ENCODE assay signal across 20 cellular contexts in the genomic region with DNA sequence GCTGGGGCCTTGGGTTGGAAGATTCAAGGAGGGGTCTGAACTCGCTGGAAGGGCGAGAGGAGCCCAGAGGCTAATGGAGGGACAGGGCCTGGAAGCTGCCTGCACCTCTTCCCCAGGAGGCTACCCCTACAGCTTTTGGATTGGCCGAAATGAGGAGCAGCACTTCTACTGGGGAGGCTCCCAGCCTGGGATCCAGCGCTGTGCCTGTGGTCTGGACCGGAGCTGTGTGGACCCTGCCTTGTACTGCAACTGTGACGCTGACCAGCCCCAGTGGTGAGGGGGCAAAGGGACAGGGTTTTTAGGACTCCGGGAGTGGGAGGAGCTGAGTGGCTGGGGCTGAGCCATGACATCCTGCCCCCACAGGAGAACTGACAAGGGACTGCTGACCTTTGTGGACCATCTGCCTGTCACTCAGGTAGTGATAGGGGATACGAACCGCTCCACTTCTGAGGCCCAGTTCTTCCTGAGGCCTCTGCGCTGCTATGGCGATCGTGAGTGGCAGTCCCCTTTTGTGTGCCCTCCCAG. TPM values are rescaled to one million over a fixed set of nuclear protein-coding genes. Genes with fewer than 3 reads are reported as not detected.
A peak's percentile ranks its signal among the peaks of the same experiment; 100 is the strongest.
DNase-seq lines count a peak whose midpoint lies in the region; ATAC-seq and TF ChIP-seq lines count a peak whose summit lies in the region.
"Had no signal": no experiment of that assay in that cellular context is flagged by ENCODE, and none has a peak within 500 bp of the region (broad histone marks: within the 10 kb centered on the region; RNA-seq: fewer than 3 reads in every experiment).

No MANE protein-coding gene starts in this region.

- TF ChIP-seq CTCF in GM13977 (IDR thresholded peaks at IDR 0.05; ENCODE audit: extremely low read depth, insufficient read depth, missing control alignments) (no peak), nephron progenitor cell (IDR thresholded peaks at IDR 0.05) (no peak), suprapubic skin (IDR thresholded peaks at IDR 0.05) (no peak)

- no peaks in the 10 kb centered on the region for H3K4me1 ChIP-seq in suprapubic skin

- H3K4me1 Mint-ChIP-seq in activated naive CD8-positive, alpha-beta T cell treated with anti-CD3 and anti-CD28 coated beads, Interleukin-2, amount 10 ng/mL, durations not matched to agents 7 days and 5 days, result no peaks in the 10 kb centered on the region
- no peaks in the 10 kb centered on the region for H3K4me1 Mint-ChIP-seq in activated naive CD8-positive, alpha-beta T cell treated with anti-CD3 and anti-CD28 coated beads for 36 hours
- no peaks in the 10 kb centered on the region for H3K4me1 Mint-ChIP-seq in activated naive CD8-positive, alpha-beta T cell treated with anti-CD3 and anti-CD28 coated beads, Interleukin-2, amount 50 U/mL, for 24 hours
- H3K4me1 Mint-ChIP-seq in nephron progenitor cell, result peaks cover 35% of the 10 kb centered on the region
- H3K4me1 Mint-ChIP-seq: CD8-positive, alpha-beta memory T cell had no signal

- H3K36me3 Mint-ChIP-seq in activated naive CD8-positive, alpha-beta T cell treated with anti-CD3 and anti-CD28 coated beads, Interleukin-2, amount 10 ng/mL, durations not matched to agents 7 days and 5 days, result no peaks in the 10 kb centered on the region
- H3K36me3 Mint-ChIP-seq in activated naive CD8-positive, alpha-beta T cell treated with anti-CD3 and anti-CD28 coated beads for 36 hours, result peaks cover 4% of the 10 kb centered on the region
- peaks cover 1% of the 10 kb centered on the region for H3K36me3 Mint-ChIP-seq in activated naive CD8-positive, alpha-beta T cell treated with anti-CD3 and anti-CD28 coated beads, Interleukin-2, amount 50 U/mL, for 24 hours (ENCODE audit: low read depth)
- H3K36me3 Mint-ChIP-seq in nephron progenitor cell (ENCODE audit: low read depth), result peaks cover 68% of the 10 kb centered on the region

- no peak overlapping the region for H3K4me3 Mint-ChIP-seq in activated naive CD8-positive, alpha-beta T cell treated with anti-CD3 and anti-CD28 coated beads, Interleukin-2, amount 10 ng/mL, durations not matched to agents 7 days and 5 days
- H3K4me3 Mint-ChIP-seq in activated naive CD8-positive, alpha-beta T cell treated with anti-CD3 and anti-CD28 coated beads for 36 hours, result no peak overlapping the region
- no peak overlapping the region for H3K4me3 Mint-ChIP-seq in activated naive CD8-positive, alpha-beta T cell treated with anti-CD3 and anti-CD28 coated beads, Interleukin-2, amount 50 U/mL, for 24 hours
- no peak overlapping the region for H3K4me3 Mint-ChIP-seq in nephron progenitor cell
- H3K4me3 Mint-ChIP-seq: CD8-positive, alpha-beta memory T cell; HFFc6 had no signal

- WGBS in suprapubic skin, result 84% methylated on average over 6 of the region's 12 CpGs

- H3K27me3 ChIP-seq in suprapubic skin, result no peaks in the 10 kb centered on the region
- H3K27me3 ChIP-seq: MG63 had no signal

- DNase-seq in activated naive CD8-positive, alpha-beta T cell treated with anti-CD3 and anti-CD28 coated beads, Interleukin-2, amount 10 ng/mL, durations not matched to agents 7 days and 5 days, result no peak
- no peak for DNase-seq in activated naive CD8-positive, alpha-beta T cell treated with anti-CD3 and anti-CD28 coated beads for 36 hours
- peak; percentile 7 for DNase-seq in GM13977 (ENCODE audit: low spot score)
- no peak for DNase-seq in activated naive CD8-positive, alpha-beta T cell treated with anti-CD3 and anti-CD28 coated beads, Interleukin-2, amount 50 U/mL, for 24 hours
- no peak for DNase-seq in nephron progenitor cell
- no peak for DNase-seq in suprapubic skin (ENCODE audit: low spot score in 2 of 2)
- no peak for DNase-seq in NCI-H2171 (lab: John Stamatoyannopoulos, UW)
- DNase-seq: 8988T; AML-193; CD8-positive, alpha-beta memory T cell; HFFc6; MG63; NCI-H1417; NCI-H187; NCI-H446 treated with DMSO at 0.1 percent for 48 hours; NCI-H526 treated with DMSO at 0.1 percent for 48 hours; OCI-M1; SHP77 had no signal

- peak overlapping the region; percentile 16 for H3K27ac Mint-ChIP-seq in activated naive CD8-positive, alpha-beta T cell treated with anti-CD3 and anti-CD28 coated beads, Interleukin-2, amount 10 ng/mL, durations not matched to agents 7 days and 5 days
- H3K27ac Mint-ChIP-seq in activated naive CD8-positive, alpha-beta T cell treated with anti-CD3 and anti-CD28 coated beads for 36 hours, result no peak overlapping the region
- no peak overlapping the region for H3K27ac Mint-ChIP-seq in activated naive CD8-positive, alpha-beta T cell treated with anti-CD3 and anti-CD28 coated beads, Interleukin-2, amount 50 U/mL, for 24 hours
- peak overlapping the region; percentile 78 for H3K27ac Mint-ChIP-seq in nephron progenitor cell
- H3K27ac Mint-ChIP-seq: HFFc6 had no signal

- in situ Hi-C loops in GM13977 (cut with MboI; ENCODE audit: low pct_unique_long_range_greater_than_20kb, low sequenced_read_pairs, unreplicated experiment), result no loop called here

- peaks cover 38% of the 10 kb centered on the region for H3K36me3 ChIP-seq in suprapubic skin
- H3K36me3 ChIP-seq: MG63 had no signal

- no peak for TF ChIP-seq EP300 in suprapubic skin (IDR thresholded peaks at IDR 0.05)

- H3K27ac ChIP-seq in suprapubic skin, result no peak overlapping the region
- H3K27ac ChIP-seq: C4-2B had no signal

- no peak for ATAC-seq in activated naive CD8-positive, alpha-beta T cell treated with anti-CD3 and anti-CD28 coated beads, Interleukin-2, amount 10 ng/mL, durations not matched to agents 7 days and 5 days (ENCODE audit: low read depth)
- ATAC-seq in activated naive CD8-positive, alpha-beta T cell treated with anti-CD3 and anti-CD28 coated beads, Interleukin-2, amount 50 U/mL, for 24 hours, result peak; percentile 22
- no peak for ATAC-seq in HG02763 (IDR thresholded peaks at IDR 0.05; ENCODE audit: unreplicated experiment)

- no peaks in the 10 kb centered on the region for H3K9me3 Mint-ChIP-seq in activated naive CD8-positive, alpha-beta T cell treated with anti-CD3 and anti-CD28 coated beads, Interleukin-2, amount 10 ng/mL, durations not matched to agents 7 days and 5 days
- H3K9me3 Mint-ChIP-seq in activated naive CD8-positive, alpha-beta T cell treated with anti-CD3 and anti-CD28 coated beads for 36 hours, result no peaks in the 10 kb centered on the region
- no peaks in the 10 kb centered on the region for H3K9me3 Mint-ChIP-seq in activated naive CD8-positive, alpha-beta T cell treated with anti-CD3 and anti-CD28 coated beads, Interleukin-2, amount 50 U/mL, for 24 hours
- no peaks in the 10 kb centered on the region for H3K9me3 Mint-ChIP-seq in nephron progenitor cell
- H3K9me3 Mint-ChIP-seq: CD8-positive, alpha-beta memory T cell; HFFc6 had no signal

- TF ChIP-seq POLR2A in suprapubic skin (IDR thresholded peaks at IDR 0.05), result no peak

- no peaks in the 10 kb centered on the region for H3K9me3 ChIP-seq in suprapubic skin
- H3K9me3 ChIP-seq: MG63 had no signal

- H3K27me3 Mint-ChIP-seq in activated naive CD8-positive, alpha-beta T cell treated with anti-CD3 and anti-CD28 coated beads, Interleukin-2, amount 10 ng/mL, durations not matched to agents 7 days and 5 days, result peaks cover 2% of the 10 kb centered on the region
- H3K27me3 Mint-ChIP-seq in activated naive CD8-positive, alpha-beta T cell treated with anti-CD3 and anti-CD28 coated beads for 36 hours, result no peaks in the 10 kb centered on the region
- no peaks in the 10 kb centered on the region for H3K27me3 Mint-ChIP-seq in activated naive CD8-positive, alpha-beta T cell treated with anti-CD3 and anti-CD28 coated beads, Interleukin-2, amount 50 U/mL, for 24 hours
- H3K27me3 Mint-ChIP-seq in nephron progenitor cell (ENCODE audit: low read depth, poor library complexity), result peaks cover 4% of the 10 kb centered on the region

- POLR2A ChIA-PET in activated naive CD8-positive, alpha-beta T cell treated with anti-CD3 and anti-CD28 coated beads, Interleukin-2, amount 10 ng/mL, durations not matched to agents 7 days and 5 days (lab: Charles Lee), result no interaction called here

- no peak overlapping the region for H3K4me3 ChIP-seq in suprapubic skin
- H3K4me3 ChIP-seq: MG63 had no signal

RNA-seq across cellular contexts. Expression of gene CNTNAP1, which starts 8.8 kb away (rescaled TPM):
- total RNA-seq in activated naive CD8-positive, alpha-beta T cell treated with anti-CD3 and anti-CD28 coated beads, Interleukin-2, amount 10 ng/mL, durations not matched to agents 7 days and 5 days, result 1 to 10 TPM; 3.6 to 4.6 TPM
- under 1 TPM; 0.68 to 0.70 TPM for total RNA-seq in activated naive CD8-positive, alpha-beta T cell treated with anti-CD3 and anti-CD28 coated beads for 36 hours
- total RNA-seq in suprapubic skin, result 1 to 10 TPM in 3 of 4 donors, under 1 TPM in 1; 0.79 to 3.3 (median 1.2) TPM

RNA-seq across cellular contexts. Expression of gene CCR10, which starts 9.4 kb away (rescaled TPM):
- total RNA-seq in activated naive CD8-positive, alpha-beta T cell treated with anti-CD3 and anti-CD28 coated beads, Interleukin-2, amount 10 ng/mL, durations not matched to agents 7 days and 5 days, result under 1 TPM; 0.33 to 0.57 TPM
- under 1 TPM; 0.12 to 0.25 TPM for total RNA-seq in activated naive CD8-positive, alpha-beta T cell treated with anti-CD3 and anti-CD28 coated beads for 36 hours
- total RNA-seq in suprapubic skin, result 1 to 10 TPM in 2 of 4 donors, under 1 TPM in 2; 0.29 to 1.2 (median 0.85) TPM

RNA-seq across cellular contexts. Expression of gene PLEKHH3, which starts 14.3 kb away (rescaled TPM):
- 1 to 10 TPM in 1 of 2 experiments, under 1 TPM in 1; 0.94 to 1.8 TPM for total RNA-seq in activated naive CD8-positive, alpha-beta T cell treated with anti-CD3 and anti-CD28 coated beads, Interleukin-2, amount 10 ng/mL, durations not matched to agents 7 days and 5 days
- under 1 TPM; 0.85 to 0.90 TPM for total RNA-seq in activated naive CD8-positive, alpha-beta T cell treated with anti-CD3 and anti-CD28 coated beads for 36 hours
- total RNA-seq in suprapubic skin, result 10 to 100 TPM; 38.7 to 58.4 (median 45.3) TPM

RNA-seq across cellular contexts. Expression of gene TUBG2, which starts 32.0 kb away (rescaled TPM):
- total RNA-seq in activated naive CD8-positive, alpha-beta T cell treated with anti-CD3 and anti-CD28 coated beads, Interleukin-2, amount 10 ng/mL, durations not matched to agents 7 days and 5 days, result 10 to 100 TPM; 17.0 to 19.2 TPM
- 1 to 10 TPM; 7.1 to 7.8 TPM for total RNA-seq in activated naive CD8-positive, alpha-beta T cell treated with anti-CD3 and anti-CD28 coated beads for 36 hours
- total RNA-seq in suprapubic skin, result 10 to 100 TPM; 10.9 to 32.3 (median 12.7) TPM

RNA-seq across cellular contexts. Expression of gene EZH1, which starts 53.8 kb away (rescaled TPM):
- 10 to 100 TPM; 83.1 to 98.4 TPM for total RNA-seq in activated naive CD8-positive, alpha-beta T cell treated with anti-CD3 and anti-CD28 coated beads, Interleukin-2, amount 10 ng/mL, durations not matched to agents 7 days and 5 days
- 10 to 100 TPM; 14.4 to 17.5 TPM for total RNA-seq in activated naive CD8-positive, alpha-beta T cell treated with anti-CD3 and anti-CD28 coated beads for 36 hours
- total RNA-seq in suprapubic skin, result 100 to 1,000 TPM in 1 of 4 donors, 10 to 100 TPM in 3; 33.2 to 105 (median 51.0) TPM

Comparison
In these comparisons a context has a peak if more than half of its experiments do, and no peak if none do; other contexts are left out.
1. H3K27ac Mint-ChIP-seq: peak in activated naive CD8-positive, alpha-beta T cell treated with anti-CD3 and anti-CD28 coated beads, Interleukin-2, amount 10 ng/mL, durations not matched to agents 7 days and 5 days (single experiment) and nephron progenitor cell (single experiment); none in activated naive CD8-positive, alpha-beta T cell treated with anti-CD3 and anti-CD28 coated beads for 36 hours (single experiment) and activated naive CD8-positive, alpha-beta T cell treated with anti-CD3 and anti-CD28 coated beads, Interleukin-2, amount 50 U/mL, for 24 hours (single experiment).
2. RNA of gene PLEKHH3, which starts 14.3 kb away (total RNA-seq): 38.7 to 58.4 TPM in suprapubic skin; 0.94 to 1.8 TPM in activated naive CD8-positive, alpha-beta T cell treated with anti-CD3 and anti-CD28 coated beads, Interleukin-2, amount 10 ng/mL, durations not matched to agents 7 days and 5 days and 0.85 to 0.90 TPM in activated naive CD8-positive, alpha-beta T cell treated with anti-CD3 and anti-CD28 coated beads for 36 hours; every median in the first group is over 10 times any median in the second.